1 cellular context compared by ENCODE assay signal in the genomic region with DNA sequence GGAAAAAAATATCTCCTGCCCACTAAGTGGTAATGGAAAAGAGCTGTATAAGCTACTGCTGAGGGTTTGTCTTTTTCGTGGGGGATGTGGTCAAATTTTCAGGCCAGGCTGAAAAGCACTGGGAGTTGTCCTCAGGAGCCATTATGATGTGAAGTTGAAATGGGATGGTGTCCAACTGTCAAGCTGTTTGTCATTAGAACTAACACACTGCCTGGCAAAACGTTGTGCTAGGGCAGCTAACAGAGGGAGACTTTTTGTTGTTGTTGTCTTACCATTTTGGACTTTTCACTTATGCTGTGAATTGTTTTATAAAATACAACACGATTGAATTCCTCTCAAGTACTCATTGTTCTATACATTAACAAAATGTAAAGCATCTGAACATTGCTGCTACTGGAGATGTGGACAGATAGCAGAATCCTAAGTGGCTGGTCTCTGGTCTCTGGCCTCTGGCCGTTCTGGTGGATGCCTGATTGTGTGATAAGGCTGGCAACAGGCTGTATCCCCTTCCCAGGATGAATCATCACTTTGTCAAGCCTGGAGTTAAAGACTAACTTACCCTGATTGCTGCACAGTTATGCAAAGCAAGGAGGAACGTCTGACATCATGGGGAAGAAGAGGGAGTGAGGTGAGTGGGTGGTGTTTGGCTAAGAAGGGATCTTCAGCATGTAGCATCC.
TF ChIP-seq lines count a peak whose summit lies in the region.

No MANE protein-coding gene starts in this region.

TF ChIP-seq in A549, 52 proteins besides CTCF, POLR2A, EP300 and RAD21 (continued from another document):
- TF ChIP-seq REST (IDR thresholded peaks at IDR 0.05): no peak
- TF ChIP-seq MAFK (IDR thresholded peaks at IDR 0.05; ENCODE audit: partially characterized antibody): peak; percentile 78
- TF ChIP-seq ZFP36 (IDR thresholded peaks at IDR 0.05; ENCODE audit: borderline replicate concordance, partially characterized antibody): no peak
- TF ChIP-seq JUN (IDR thresholded peaks at IDR 0.05): peak; percentile 37 to 47; a peak in 2 of 5 replicates
- no peak for TF ChIP-seq FOSB (CRISPR knock-in tag; IDR thresholded peaks at IDR 0.05)
- TF ChIP-seq CHD4 (IDR thresholded peaks at IDR 0.05; ENCODE audit: borderline replicate concordance): no peak
- TF ChIP-seq NFE2L2 (conservative IDR thresholded peaks at IDR 0.05; ENCODE audit: low read length): no peak
- TF ChIP-seq ZC3H11A (IDR thresholded peaks at IDR 0.05): no peak
- no peak for TF ChIP-seq RNF2 (IDR thresholded peaks at IDR 0.05; ENCODE audit: borderline replicate concordance, low read depth)
- TF ChIP-seq RCOR1 (IDR thresholded peaks at IDR 0.05; ENCODE audit: low read depth, low read length): no peak
- no peak for TF ChIP-seq ZNF302 (CRISPR knock-in tag; IDR thresholded peaks at IDR 0.05)
- TF ChIP-seq NPAS2 (CRISPR knock-in tag; IDR thresholded peaks at IDR 0.05; ENCODE audit: borderline replicate concordance): no peak
- no peak for TF ChIP-seq HOXB5 (CRISPR knock-in tag; IDR thresholded peaks at IDR 0.05)
- TF ChIP-seq CEBPB (IDR thresholded peaks at IDR 0.05): peak; percentile 33 to 83; a peak in 3 of 4 replicates
- TF ChIP-seq CBX8 (IDR thresholded peaks at IDR 0.05): no peak
- TF ChIP-seq ESRRA (IDR thresholded peaks at IDR 0.05; ENCODE audit: borderline replicate concordance, low read length): no peak
- TF ChIP-seq PHF8 (IDR thresholded peaks at IDR 0.05; ENCODE audit: borderline replicate concordance, low read depth): no peak
- no peak for TF ChIP-seq CHD2 (IDR thresholded peaks at IDR 0.05; ENCODE audit: low read length, partially characterized antibody)
- TF ChIP-seq, protein P1, sequence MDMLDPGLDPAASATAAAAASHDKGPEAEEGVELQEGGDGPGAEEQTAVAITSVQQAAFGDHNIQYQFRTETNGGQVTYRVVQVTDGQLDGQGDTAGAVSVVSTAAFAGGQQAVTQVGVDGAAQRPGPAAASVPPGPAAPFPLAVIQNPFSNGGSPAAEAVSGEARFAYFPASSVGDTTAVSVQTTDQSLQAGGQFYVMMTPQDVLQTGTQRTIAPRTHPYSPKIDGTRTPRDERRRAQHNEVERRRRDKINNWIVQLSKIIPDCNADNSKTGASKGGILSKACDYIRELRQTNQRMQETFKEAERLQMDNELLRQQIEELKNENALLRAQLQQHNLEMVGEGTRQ (IDR thresholded peaks at IDR 0.05): no peak
- peak; percentile 67 for TF ChIP-seq JUNB (IDR thresholded peaks at IDR 0.05)
- no peak for TF ChIP-seq POLR2AphosphoS2 (conservative IDR thresholded peaks at IDR 0.05; ENCODE audit: low read length)
- no peak for TF ChIP-seq HOXA7 (CRISPR knock-in tag; IDR thresholded peaks at IDR 0.05)
- TF ChIP-seq RARB (CRISPR knock-in tag; IDR thresholded peaks at IDR 0.05): no peak
